Comparison of ENCODE assay signal across 8 cellular contexts in genomic region chr9:127971357-127972315, GRCh38. TPM values are rescaled to one million over a fixed set of nuclear protein-coding genes. Genes with fewer than 3 reads are reported as not detected.
DNase-seq lines count a peak whose midpoint lies in the region; ATAC-seq and TF ChIP-seq lines count a peak whose summit lies in the region.

No MANE protein-coding gene starts in this region.

- peaks cover 100% of the 10 kb centered on the region for H3K4me1 ChIP-seq in CD4-positive, alpha-beta memory T cell (ENCODE audit: insufficient read depth, low read length)
- H3K4me1 ChIP-seq in mucosa of rectum (ENCODE audit: control insufficient read depth in 2 of 2, insufficient read depth in 2 of 2, low read length in 2 of 2) (peaks cover 94 to 95% of the 10 kb centered on the region in 2 donors), foreskin keratinocyte (peaks cover 19% of the 10 kb centered on the region)

- peak overlapping the region; percentile 78 for H3K27ac ChIP-seq in CD4-positive, alpha-beta memory T cell (ENCODE audit: low read depth, low read length)
- H3K27ac ChIP-seq in mucosa of rectum (ENCODE audit: low read depth in 2 of 2, low read length in 2 of 2) (peak overlapping the region; percentile 52 to 95), foreskin keratinocyte (no peak overlapping the region)

- peaks cover 75 to 100% (median 89%) of the 10 kb centered on the region in 4 donors for H3K4me1 Mint-ChIP-seq in CD4-positive, alpha-beta memory T cell

- POLR2A ChIA-PET in CD4-positive, alpha-beta memory T cell (lab: Charles Lee; ENCODE audit: partially characterized antibody), result interaction anchor here (0.8 to 36.2 kb wide), 12 partner anchors 2 to 188 kb away, joined by 3 to 1317 read pairs (median 13); partner anchors contain the start of genes BBLN, DPM2, EEIG1 and FPGS

- peaks cover 12% of the 10 kb centered on the region for H3K36me3 ChIP-seq in CD4-positive, alpha-beta memory T cell (ENCODE audit: insufficient read depth, low read length)
- peaks cover 0 to 8% of the 10 kb centered on the region in 2 donors for H3K36me3 ChIP-seq in mucosa of rectum (ENCODE audit: control insufficient read depth in 2 of 2, insufficient read depth in 2 of 2, low read length in 2 of 2)

- H3K27ac Mint-ChIP-seq in CD4-positive, alpha-beta memory T cell, result peak overlapping the region; percentile 81 to 99 (median 98)

- no peaks in the 10 kb centered on the region for H3K27me3 Mint-ChIP-seq in CD4-positive, alpha-beta memory T cell

- no peaks in the 10 kb centered on the region for H3K9me3 Mint-ChIP-seq in CD4-positive, alpha-beta memory T cell

- H3K9me3 ChIP-seq in CD4-positive, alpha-beta memory T cell (ENCODE audit: control insufficient read depth in 1 of 2, low read length in 2 of 2), result no peaks in the 10 kb centered on the region
- H3K9me3 ChIP-seq in mucosa of rectum (ENCODE audit: control insufficient read depth in 2 of 2, low read length in 2 of 2), result no peaks in the 10 kb centered on the region

- intact Hi-C loops in CD4-positive, alpha-beta memory T cell (cut with micrococcal nuclease), result loop anchor here (1.0 to 5.0 kb wide), 4 partner anchors 10 to 146 kb away; partner anchors contain the start of gene DPM2

- H3K4me3 ChIP-seq in CD4-positive, alpha-beta memory T cell (ENCODE audit: low read length in 2 of 2), result peak overlapping the region; percentile 54 to 76
- H3K4me3 ChIP-seq in mucosa of rectum (ENCODE audit: low read length in 2 of 2), result peak overlapping the region in 1 of 2 donors; percentile 42

- ATAC-seq in foreskin keratinocyte, result no peak

- H3K27me3 ChIP-seq in CD4-positive, alpha-beta memory T cell (ENCODE audit: insufficient read depth, low read length), result no peaks in the 10 kb centered on the region
- H3K27me3 ChIP-seq in mucosa of rectum (ENCODE audit: control insufficient read depth in 2 of 2, insufficient read depth in 2 of 2, low read length in 2 of 2), result no peaks in the 10 kb centered on the region
- H3K27me3 ChIP-seq in foreskin keratinocyte, result no peaks in the 10 kb centered on the region

- peak overlapping the region; percentile 78 to 98 (median 96) for H3K4me3 Mint-ChIP-seq in CD4-positive, alpha-beta memory T cell

- CTCF ChIA-PET in CD4-positive, alpha-beta memory T cell (lab: Charles Lee; ENCODE audit: partially characterized antibody), result interaction anchor here (0.6 to 17.5 kb wide), 8 partner anchors 11 to 63 kb away, joined by 3 to 182 read pairs (median 6); no protein-coding TSS in a partner anchor

- TF ChIP-seq CTCF in foreskin keratinocyte (conservative IDR thresholded peaks at IDR 0.05), result no peak

- peaks cover 23 to 51% of the 10 kb centered on the region in 2 donors for H3K36me3 Mint-ChIP-seq in CD4-positive, alpha-beta memory T cell

- peak; percentile 40 to 81 (median 48) for DNase-seq in CD4-positive, alpha-beta memory T cell
- peak; percentile 28 for DNase-seq in HT-29 (ENCODE audit: low spot score)
- peak in 53 of 56 donors; percentile 36 to 96 (median 82) for DNase-seq in amygdala (lab: John Stamatoyannopoulos, UW)
- no peak for DNase-seq in cerebellar cortex (ENCODE audit: low spot score)
- DNase-seq in NCI-H2107 treated with DMSO at 0.1 percent for 48 hours (lab: John Stamatoyannopoulos, UW; ENCODE audit: unreplicated experiment), result no peak
- no peak for DNase-seq in NCI-H1105 (lab: John Stamatoyannopoulos, UW)
- DNase-seq in foreskin keratinocyte, result no peak

- H3K9ac ChIP-seq in mucosa of rectum (ENCODE audit: low read depth in 1 of 2, low read length in 2 of 2), result peak overlapping the region; percentile 9 to 56

RNA-seq across cellular contexts. Expression of gene EEIG1, which starts 9.2 kb away (rescaled TPM):
- total RNA-seq in CD4-positive, alpha-beta memory T cell, result 100 to 1,000 TPM; 516 to 550 TPM
- polyA plus RNA-seq in CD4-positive, alpha-beta memory T cell, result 100 to 1,000 TPM in 1 of 2 donors, 10 to 100 TPM in 1; 95.4 to 205 TPM
- 36.0 and 45.3 TPM in 2 replicates for total RNA-seq in HT-29 (2014; rRNA removed; shearing (Covaris generic))
- 4.1 and 6.1 TPM in 2 replicates for total RNA-seq in foreskin keratinocyte
- polyA plus RNA-seq in foreskin keratinocyte, result 4.0 and 5.6 TPM in 2 replicates

RNA-seq across cellular contexts. Expression of gene DPM2, which starts 34.0 kb away (rescaled TPM):
- total RNA-seq in CD4-positive, alpha-beta memory T cell, result 10 to 100 TPM; 37.0 to 39.7 TPM
- 10 to 100 TPM; 41.0 to 43.1 TPM for polyA plus RNA-seq in CD4-positive, alpha-beta memory T cell
- 44.3 and 47.0 TPM in 2 replicates for total RNA-seq in HT-29 (2014; rRNA removed; shearing (Covaris generic))
- total RNA-seq in foreskin keratinocyte, result 32.5 and 33.4 TPM in 2 replicates
- polyA plus RNA-seq in foreskin keratinocyte, result 61.0 and 65.8 TPM in 2 replicates

RNA-seq across cellular contexts. Expression of gene PIP5KL1, which starts 41.1 kb away (rescaled TPM):
- 1 to 10 TPM in 1 of 2 experiments, under 1 TPM in 1; 0.72 to 1.8 TPM for total RNA-seq in CD4-positive, alpha-beta memory T cell
- under 1 TPM; 0.26 to 0.79 TPM for polyA plus RNA-seq in CD4-positive, alpha-beta memory T cell
- total RNA-seq in HT-29 (2014; rRNA removed; shearing (Covaris generic)), result 1.2 and 3.8 TPM in 2 replicates
- total RNA-seq in foreskin keratinocyte, result 4.7 and 6.3 TPM in 2 replicates
- polyA plus RNA-seq in foreskin keratinocyte, result 4.8 and 7.9 TPM in 2 replicates

RNA-seq across cellular contexts. Expression of gene ST6GALNAC4, which starts 54.8 kb away (rescaled TPM):
- 10 to 100 TPM; 35.7 to 38.1 TPM for total RNA-seq in CD4-positive, alpha-beta memory T cell
- polyA plus RNA-seq in CD4-positive, alpha-beta memory T cell, result 10 to 100 TPM; 10.2 to 18.5 TPM
- total RNA-seq in HT-29 (2014; rRNA removed; shearing (Covaris generic)), result 60.1 and 84.2 TPM in 2 replicates
- total RNA-seq in foreskin keratinocyte, result 16.6 and 18.5 TPM in 2 replicates
- polyA plus RNA-seq in foreskin keratinocyte, result 19.9 and 21.3 TPM in 2 replicates

Comparison
In these comparisons a context has a peak if more than half of its experiments do, and no peak if none do; other contexts are left out.
1. DNase-seq: peak in CD4-positive, alpha-beta memory T cell (5 of 5), HT-29 (single experiment) and amygdala (53 of 56); none in cerebellar cortex (single experiment), NCI-H2107 treated with DMSO at 0.1 percent for 48 hours (single experiment), NCI-H1105 (single experiment) and foreskin keratinocyte (0 of 2).
2. RNA of gene EEIG1, which starts 9.2 kb away (total RNA-seq): 516 to 550 TPM in CD4-positive, alpha-beta memory T cell; 36.0 to 45.3 TPM in HT-29 and 4.1 to 6.1 TPM in foreskin keratinocyte; every median in the first group is over 10 times any median in the second.